8 cellular contexts compared by ENCODE assay signal in genomic region chr13:33228645-33229445, GRCh38. TPM values are rescaled to one million over a fixed set of nuclear protein-coding genes. Genes with fewer than 3 reads are reported as not detected.
DNase-seq lines count a peak whose midpoint lies in the region; ATAC-seq, FAIRE-seq and TF ChIP-seq lines count a peak whose summit lies in the region.

No MANE protein-coding gene starts in this region.

- peak overlapping the region; percentile 72 for H3K9ac ChIP-seq in HepG2 (ENCODE audit: insufficient read depth, low read depth, low read length)

- H3K4me1 ChIP-seq in HepG2 (ENCODE audit: insufficient read depth, low read length), result peaks cover 55% of the 10 kb centered on the region

- TF ChIP-seq CTCF in choroid plexus epithelial cell (conservative IDR thresholded peaks at IDR 0.05; ENCODE audit: low read depth, low read length) (peak; percentile 89), HepG2 (CRISPR knock-in tag; IDR thresholded peaks at IDR 0.05) (peak; percentile 76), type B pancreatic cell (conservative IDR thresholded peaks at IDR 0.05) (peak; percentile 92)

- H3K4me3 ChIP-seq in choroid plexus epithelial cell (ENCODE audit: low read depth, low read length) (no peak overlapping the region), HepG2 (replicated peaks in 1 of 3; ENCODE audit: insufficient read depth in 1 of 3, low read depth in 2 of 3, low read length in 3 of 3) (peak overlapping the region; percentile 2 to 52 (median 5); a peak in 3 of 6 replicates)

- TSS peak; percentile 59 for BruUV-seq in HepG2 (replicated peaks; lab: Mats Ljungman, UMichigan)

- in situ Hi-C loops in HepG2 (cut with HindIII; ENCODE audit: extremely low pct_ligation_motif_present, low pct_unique_long_range_greater_than_20kb), result loop anchor here (10.0 kb wide), 2 partner anchors 316 to 496 kb away; no protein-coding TSS in a partner anchor

- H3K4me1 Mint-ChIP-seq in type B pancreatic cell (ENCODE audit: unreplicated experiment), result peaks cover 29% of the 10 kb centered on the region

- no peak overlapping the region for H3K4me3 Mint-ChIP-seq in type B pancreatic cell

- POLR2A ChIA-PET in HepG2 (lab: Yijun Ruan, JAX), result interaction anchor here (0.6 to 3.6 kb wide), 17 partner anchors 9 to 381 kb away, joined by 3 to 64 read pairs (median 4); partner anchors contain the start of gene STARD13

- H3K27me3 Mint-ChIP-seq in type B pancreatic cell, result no peaks in the 10 kb centered on the region

- peak; percentile 20 for FAIRE-seq in GM12891 (lab: Jason Lieb, UNC)
- peak; percentile 62 for FAIRE-seq in HepG2 (lab: Jason Lieb, UNC)

- peak overlapping the region; percentile 96 for H3K27ac ChIP-seq in HepG2 (ENCODE audit: extremely low read length, insufficient read depth, low read length)

- ATAC-seq in HG03175 (IDR thresholded peaks at IDR 0.05; ENCODE audit: unreplicated experiment) (peak; percentile 85), HepG2 (peak; percentile 57), HG02840 (IDR thresholded peaks at IDR 0.05; ENCODE audit: low FRiP score, unreplicated experiment) (no peak)

- TF ChIP-seq POLR2A in GM12891 (IDR thresholded peaks at IDR 0.05; ENCODE audit: low read depth, low read length) (no peak), HepG2 (IDR thresholded peaks at IDR 0.05; ENCODE audit: insufficient read depth in 1 of 2, low read depth in 2 of 2, low read length in 2 of 2) (no peak)

- H3K9me3 Mint-ChIP-seq in type B pancreatic cell, result peaks cover 12% of the 10 kb centered on the region

- H2AFZ ChIP-seq in HepG2 (ENCODE audit: low read length), result no peak overlapping the region

- 7% methylated on average over 12 of the region's 12 CpGs for WGBS in HepG2 (ENCODE audit: low lambda C conversion rate)

- H3K27me3 ChIP-seq in HepG2 (ENCODE audit: control insufficient read depth in 1 of 2, insufficient read depth in 2 of 2, low read length in 2 of 2), result no peaks in the 10 kb centered on the region

- TF ChIP-seq RAD21 in HepG2 (CRISPR knock-in tag; IDR thresholded peaks at IDR 0.05), result peak; percentile 80

- intact Hi-C loops in HepG2 (cut with micrococcal nuclease; ENCODE audit: unreplicated experiment), result loop anchor here (1.0 to 2.0 kb wide), 6 partner anchors 31 to 494 kb away; partner anchors contain the start of gene STARD13

- CTCF ChIA-PET in HepG2 (lab: Yijun Ruan, JAX; ENCODE audit: low intra/inter-chr PET ratio, low total read pairs), result interaction anchor here (1.4 to 2.8 kb wide), 3 partner anchors 212 to 495 kb away, joined by 8 to 11 read pairs (median 10); no protein-coding TSS in a partner anchor

- TF ChIP-seq EP300 in HepG2 (IDR thresholded peaks at IDR 0.05; ENCODE audit: low read depth in 2 of 2, low read length in 2 of 2) (no peak), HepG2 (CRISPR knock-in tag; IDR thresholded peaks at IDR 0.05; ENCODE audit: borderline replicate concordance) (no peak)

- H3K79me2 ChIP-seq in HepG2 (ENCODE audit: insufficient read depth, low read length), result peaks cover 29% of the 10 kb centered on the region

- DNase-seq in AG20443 (ENCODE audit: low spot score) (peak; percentile 49), GM12891 (ENCODE audit: insufficient read length, low spot score) (no peak), NOMO-1 treated with dmso at 0.1 percent for 144 hours (lab: John Stamatoyannopoulos, UW; ENCODE audit: unreplicated experiment) (peak; percentile 28), choroid plexus epithelial cell (ENCODE audit: low read depth) (peak; percentile 72), HepG2 (ENCODE audit: low spot score) (peak; percentile 62), type B pancreatic cell (ENCODE audit: extremely low spot score, unreplicated experiment) (no peak)

- H3K9me3 ChIP-seq in HepG2 (ENCODE audit: low read length), result peaks cover 25% of the 10 kb centered on the region

- peaks cover 18% of the 10 kb centered on the region for H3K36me3 Mint-ChIP-seq in type B pancreatic cell

- peaks cover 9 to 21% of the 10 kb centered on the region in 2 experiments for H3K36me3 ChIP-seq in HepG2 (replicated peaks in 1 of 2; ENCODE audit: control insufficient read depth in 1 of 2, insufficient read depth in 2 of 2, low read length in 2 of 2)

- H4K20me1 ChIP-seq in HepG2 (ENCODE audit: insufficient read depth, low read length), result no peaks in the 10 kb centered on the region

- H3K4me2 ChIP-seq in HepG2 (ENCODE audit: low read depth, low read length), result peak overlapping the region; percentile 78

- peak overlapping the region; percentile 52 for H3K27ac Mint-ChIP-seq in type B pancreatic cell

TF ChIP-seq in GM12891, 5 proteins besides CTCF, POLR2A, EP300 and RAD21:
- TF ChIP-seq POU2F2 (IDR thresholded peaks at IDR 0.05; ENCODE audit: low read depth, low read length) (no peak), POLR2AphosphoS5 (IDR thresholded peaks at IDR 0.05; ENCODE audit: low read depth, low read length) (no peak), SPI1 (IDR thresholded peaks at IDR 0.05; ENCODE audit: low read depth, low read length) (no peak), PAX5 (IDR thresholded peaks at IDR 0.05; ENCODE audit: insufficient read depth, low read length, severe bottlenecking) (no peak), TAF1 (IDR thresholded peaks at IDR 0.05; ENCODE audit: low read depth, low read length) (no peak)
TF ChIP-seq in GM12891: peak in this region for 0.

TF ChIP-seq in HepG2, 621 proteins besides CTCF, POLR2A, EP300 and RAD21 (continues in another document):
- TF ChIP-seq THRA (CRISPR knock-in tag; IDR thresholded peaks at IDR 0.05; ENCODE audit: borderline replicate concordance) (no peak), ZSCAN31 (CRISPR knock-in tag; IDR thresholded peaks at IDR 0.05; ENCODE audit: low read depth) (0 out of 2 replicates have a peak, but pooled peaks have one; percentile 72), PBX2 (CRISPR knock-in tag; IDR thresholded peaks at IDR 0.05) (0 out of 2 replicates have a peak, but pooled peaks have one; percentile 17), TEAD2 (CRISPR knock-in tag; IDR thresholded peaks at IDR 0.05) (0 out of 2 replicates have a peak, but pooled peaks have one; percentile 35), ZNF792 (CRISPR knock-in tag; IDR thresholded peaks at IDR 0.05) (0 out of 2 replicates have a peak, but pooled peaks have one; percentile 23), ZFP90 (CRISPR knock-in tag; IDR thresholded peaks at IDR 0.05; ENCODE audit: borderline replicate concordance) (0 out of 2 replicates have a peak, but pooled peaks have one; percentile 26), SMC3 (IDR thresholded peaks at IDR 0.05; ENCODE audit: low read length) (peak; percentile 91)

RNA-seq across cellular contexts. Expression of gene STARD13, which starts 56.7 kb away (rescaled TPM):
- polyA plus RNA-seq in GM12891 (2012; ENCODE audit: low read depth, missing spikeins), result 2.6 TPM
- total RNA-seq in HepG2 (2016; rRNA removed; fragmentation: Illumina TruSeq; extraction: Trizol) (13.8 and 14.3 TPM in 2 replicates), type B pancreatic cell (ENCODE audit: low replicate concordance) (12.1 and 24.7 TPM in 2 replicates)
- total RNA-seq in HepG2 (2016; cell fraction: cytosol; rRNA removed; fragmentation: Illumina TruSeq; extraction: Trizol; ENCODE audit: low read depth), result 5.1 and 5.3 TPM in 2 replicates
- total RNA-seq in HepG2 (2016; cell fraction: insoluble cytoplasmic fraction; rRNA removed; fragmentation: Illumina TruSeq; extraction: Trizol), result 13.0 and 13.3 TPM in 2 replicates
- total RNA-seq in HepG2 (2016; cell fraction: membrane; rRNA removed; fragmentation: Illumina TruSeq; extraction: Trizol), result 9.4 and 10.5 TPM in 2 replicates
- total RNA-seq in HepG2 (2016; cell fraction: nucleus; rRNA removed; fragmentation: Illumina TruSeq; extraction: Trizol), result 53.4 and 58.4 TPM in 2 replicates
- 10.4 and 12.8 TPM in 2 replicates for polyA plus RNA-seq in HepG2 (2011; rRNA removed)
- 5.8 and 6.4 TPM in 2 replicates for polyA plus RNA-seq in HepG2 (2011; cell fraction: cytosol; rRNA removed)
- 15.9 and 29.1 TPM in 2 replicates for polyA plus RNA-seq in HepG2 (2011; cell fraction: nucleus; rRNA removed)
- polyA plus RNA-seq in HepG2 (2012), result 11.9 and 13.6 TPM in 2 replicates
- polyA plus RNA-seq in HepG2 (2016; cell fraction: cytosol; fragmentation: Illumina TruSeq; extraction: Trizol; ENCODE audit: low read depth), result 2.0 and 2.1 TPM in 2 replicates
- 8.6 and 9.2 TPM in 2 replicates for polyA plus RNA-seq in HepG2 (2016; cell fraction: insoluble cytoplasmic fraction; fragmentation: Illumina TruSeq; extraction: Trizol; ENCODE audit: low read depth)
- 2.3 and 3.4 TPM in 2 replicates for polyA plus RNA-seq in HepG2 (2016; cell fraction: membrane; fragmentation: Illumina TruSeq; extraction: Trizol; ENCODE audit: low read depth)
- polyA plus RNA-seq in HepG2 (2016; cell fraction: nucleus; fragmentation: Illumina TruSeq; extraction: Trizol; ENCODE audit: insufficient read depth, low read depth), result 14.9 and 15.9 TPM in 2 replicates
- 7.2 and 67.0 TPM in 2 replicates for polyA minus RNA-seq in HepG2 (2011; rRNA and poly(A)+ RNA removed; ENCODE audit: low replicate concordance)
- 9.8 and 14.1 TPM in 2 replicates for polyA minus RNA-seq in HepG2 (2011; cell fraction: cytosol; rRNA and poly(A)+ RNA removed)
- polyA minus RNA-seq in HepG2 (2011; cell fraction: nucleus; rRNA and poly(A)+ RNA removed), result 147 and 165 TPM in 2 replicates

Comparison
In these comparisons a context has a peak if more than half of its experiments do, and no peak if none do; other contexts are left out.
1. DNase-seq: peak in AG20443 (single experiment), NOMO-1 treated with dmso at 0.1 percent for 144 hours (single experiment), choroid plexus epithelial cell (single experiment) and HepG2 (single experiment); none in GM12891 (single experiment) and type B pancreatic cell (single experiment).
2. Peak in every context shown above with its lines, with median percentiles within 50 percentile points of each other: CTCF ChIP-seq.